Comparison of ENCODE assay signal across 16 cellular contexts in the genomic region with DNA sequence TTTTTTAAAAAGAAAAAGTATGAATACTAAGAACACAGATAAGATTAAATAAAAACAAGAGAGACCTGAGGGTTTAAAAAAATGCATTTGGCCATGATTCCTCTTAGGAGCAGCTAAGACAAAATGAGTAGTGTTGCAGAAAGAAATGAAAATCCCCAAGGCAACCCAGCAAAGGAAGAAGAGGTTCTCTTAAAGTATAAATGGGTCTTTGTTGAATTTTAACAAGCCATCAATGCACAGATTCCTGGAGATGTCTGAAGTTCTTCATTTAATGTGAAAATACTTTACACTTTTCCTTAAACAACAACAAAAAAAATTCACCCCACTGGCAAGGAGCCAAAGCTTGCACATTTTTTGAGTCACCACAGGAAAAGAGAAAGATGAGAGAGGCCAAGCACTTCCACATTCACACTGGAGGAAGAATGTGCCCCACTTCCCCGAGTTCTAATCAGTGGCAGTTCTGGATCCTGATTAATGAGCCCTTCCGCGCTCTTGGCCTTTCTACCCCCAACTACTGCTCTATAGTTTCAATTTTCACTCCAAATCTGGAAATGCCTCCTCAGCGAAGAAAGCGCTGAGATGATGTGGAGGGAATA.
DNase-seq lines count a peak whose midpoint lies in the region; ATAC-seq and TF ChIP-seq lines count a peak whose summit lies in the region.
"Had no signal": no experiment of that assay in that cellular context is flagged by ENCODE, and none has a peak within 500 bp of the region (broad histone marks: within the 10 kb centered on the region; RNA-seq: fewer than 3 reads in every experiment).

No MANE protein-coding gene starts in this region.

- no peak for TF ChIP-seq EP300 in transverse colon (IDR thresholded peaks at IDR 0.05; ENCODE audit: low read depth)

- H3K9me3 ChIP-seq in left ventricle myocardium inferior (replicated peaks) (no peaks in the 10 kb centered on the region), adrenal gland (replicated peaks in 1 of 3) (peaks cover 0 to 5% (median 0%) of the 10 kb centered on the region in 3 donors), transverse colon (no peaks in the 10 kb centered on the region), prostate gland (no peaks in the 10 kb centered on the region)
- H3K9me3 ChIP-seq: sigmoid colon had no signal

- H3K27ac ChIP-seq in left ventricle myocardium inferior (replicated peaks), result no peak overlapping the region
- no peak overlapping the region for H3K27ac ChIP-seq in adrenal gland
- no peak overlapping the region for H3K27ac ChIP-seq in transverse colon
- H3K27ac ChIP-seq in prostate gland, result no peak overlapping the region
- H3K27ac ChIP-seq in dorsolateral prefrontal cortex, result no peak overlapping the region
- H3K27ac ChIP-seq: sigmoid colon, VCaP had no signal

- 37 to 49% (median 40%) methylated on average over 5 of the region's 5 CpGs for WGBS in adrenal gland, 4 donors
- WGBS in transverse colon (ENCODE audit: low coverage in 1 of 2), 2 donors, result 64 to 74% methylated on average over 4 to 5 of the region's 5 CpGs
- WGBS in prostate gland, result 74% methylated on average over 5 of the region's 5 CpGs

- peak; percentile 48 for ATAC-seq in Right ventricle myocardium inferior
- peak; percentile 44 to 61 for ATAC-seq in left cardiac atrium
- ATAC-seq in HG02623 (IDR thresholded peaks at IDR 0.05; ENCODE audit: unreplicated experiment), result no peak

- intact Hi-C loops in Right ventricle myocardium inferior (cut with DNase I) (no loop called here), left ventricle myocardium inferior (cut with micrococcal nuclease) (no loop called here), adrenal gland (cut with DNase I) (no loop called here), left cardiac atrium (cut with DNase I) (no loop called here), transverse colon (cut with DNase I; ENCODE audit: low total_unique reads) (no loop called here), prostate gland (cut with DNase I) (no loop called here), dorsolateral prefrontal cortex (cut with DNase I) (no loop called here)

- in situ Hi-C loops in transverse colon (cut with MboI; ENCODE audit: low pct_ligation_motif_present in 1 of 4, low pct_unique_long_range_greater_than_20kb in 1 of 4, low sequenced_read_pairs in 3 of 4), result no loop called here

- H3K4me1 ChIP-seq in left ventricle myocardium inferior, result peaks cover 8% of the 10 kb centered on the region
- H3K4me1 ChIP-seq in adrenal gland (replicated peaks in 1 of 2), result peaks cover 0 to 10% of the 10 kb centered on the region in 2 donors
- H3K4me1 ChIP-seq in transverse colon, result no peaks in the 10 kb centered on the region
- H3K4me1 ChIP-seq in prostate gland (replicated peaks), result no peaks in the 10 kb centered on the region

- no peaks in the 10 kb centered on the region for H3K36me3 ChIP-seq in left ventricle myocardium inferior
- H3K36me3 ChIP-seq in adrenal gland (replicated peaks in 1 of 2), result no peaks in the 10 kb centered on the region
- no peaks in the 10 kb centered on the region for H3K36me3 ChIP-seq in transverse colon
- no peaks in the 10 kb centered on the region for H3K36me3 ChIP-seq in prostate gland
- H3K36me3 ChIP-seq: sigmoid colon had no signal

- DNase-seq in Right ventricle myocardium inferior (ENCODE audit: missing footprints) (no peak), left ventricle myocardium inferior (no peak), adrenal gland (peak in 5 of 7 donors; percentile 18 to 54 (median 25)), left cardiac atrium (peak; percentile 22), transverse colon (peak; percentile 8), prostate gland (ENCODE audit: low spot score) (no peak), dorsolateral prefrontal cortex (no peak)
- DNase-seq: ACHN; activated CD8-positive, alpha-beta memory T cell treated with anti-CD3 and anti-CD28 coated beads, Interleukin-2, amount 50 U/mL, for 4 hours; DND-41; endodermal cell; NCI-H1048; NCI-H345; sigmoid colon had no signal

- H3K27me3 ChIP-seq in left ventricle myocardium inferior (ENCODE audit: low read depth) (no peaks in the 10 kb centered on the region), adrenal gland (no peaks in the 10 kb centered on the region), transverse colon (no peaks in the 10 kb centered on the region), prostate gland (replicated peaks; ENCODE audit: insufficient read depth) (no peaks in the 10 kb centered on the region), dorsolateral prefrontal cortex (no peaks in the 10 kb centered on the region)
- H3K27me3 ChIP-seq: sigmoid colon had no signal

- no peak for TF ChIP-seq POLR2A in adrenal gland (IDR thresholded peaks at IDR 0.05)
- TF ChIP-seq POLR2A in transverse colon (IDR thresholded peaks at IDR 0.05), result no peak
- no peak for TF ChIP-seq POLR2A in prostate gland (IDR thresholded peaks at IDR 0.05)

- TF ChIP-seq CTCF in left ventricle myocardium inferior (IDR thresholded peaks at IDR 0.05; ENCODE audit: borderline replicate concordance) (no peak), adrenal gland (IDR thresholded peaks at IDR 0.05) (no peak), transverse colon (IDR thresholded peaks at IDR 0.05) (no peak), prostate gland (IDR thresholded peaks at IDR 0.05) (no peak), dorsolateral prefrontal cortex (IDR thresholded peaks at IDR 0.05 in 54 of 56, conservative IDR thresholded peaks at IDR 0.05 in 2 of 56; ENCODE audit: low read depth in 1 of 56, partially characterized antibody in 56 of 56) (no peak)

- H3K4me3 ChIP-seq in left ventricle myocardium inferior (no peak overlapping the region), adrenal gland (no peak overlapping the region), transverse colon (no peak overlapping the region), prostate gland (no peak overlapping the region), dorsolateral prefrontal cortex (no peak overlapping the region)
- H3K4me3 ChIP-seq: sigmoid colon had no signal

Comparison
In these comparisons a context has a peak if more than half of its experiments do, and no peak if none do; other contexts are left out.
1. DNase-seq: peak in adrenal gland (5 of 7), left cardiac atrium (single experiment) and transverse colon (single experiment); none in Right ventricle myocardium inferior (single experiment), left ventricle myocardium inferior (single experiment), prostate gland (single experiment) and dorsolateral prefrontal cortex (0 of 10).